In the genomic region with DNA sequence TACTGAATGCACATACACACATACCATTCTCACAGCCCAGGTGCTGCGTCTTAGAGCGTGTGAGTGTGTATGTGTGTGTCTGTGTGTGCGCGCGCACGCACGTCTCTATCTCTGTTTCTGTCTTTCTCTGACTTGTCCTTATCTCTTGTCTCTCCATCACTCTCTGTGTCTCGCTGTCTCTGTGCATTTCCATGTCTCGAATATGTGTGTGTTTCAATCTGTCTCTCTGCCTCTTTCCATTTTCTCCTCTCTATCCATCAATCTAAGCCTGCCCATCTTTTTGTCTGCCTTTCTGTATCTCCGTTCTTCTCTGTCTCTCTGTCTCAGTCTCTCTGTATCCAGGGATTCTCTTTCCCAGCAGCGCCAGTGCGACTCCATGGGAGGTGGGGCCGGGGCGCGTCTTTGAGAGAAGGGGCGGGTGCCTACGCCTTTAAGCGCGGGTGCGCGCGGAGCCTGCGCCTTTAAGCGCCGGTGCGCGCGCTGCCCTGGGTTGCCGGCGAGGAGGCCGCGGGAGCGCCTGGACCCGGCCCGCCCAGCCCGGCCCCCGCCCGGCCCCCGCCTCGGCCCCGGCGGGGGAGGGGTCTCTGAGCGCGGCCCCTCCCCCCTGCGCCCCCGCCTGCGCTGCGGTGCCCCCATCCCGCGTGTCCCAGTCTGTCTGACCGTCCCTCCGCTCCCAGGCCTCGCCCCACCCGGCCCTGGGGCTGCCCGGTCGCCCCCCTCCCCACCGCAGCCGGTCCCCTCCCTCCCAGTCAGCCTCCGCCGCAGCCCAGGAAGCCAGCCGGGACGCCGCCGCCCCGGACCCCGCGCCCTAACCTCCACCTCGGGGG, we compare ENCODE assay signal across 8 cellular contexts. TPM values are rescaled to one million over a fixed set of nuclear protein-coding genes. Genes with fewer than 3 reads are reported as not detected.
DNase-seq lines count a peak whose midpoint lies in the region; ATAC-seq and TF ChIP-seq lines count a peak whose summit lies in the region.

A gene with protein sequence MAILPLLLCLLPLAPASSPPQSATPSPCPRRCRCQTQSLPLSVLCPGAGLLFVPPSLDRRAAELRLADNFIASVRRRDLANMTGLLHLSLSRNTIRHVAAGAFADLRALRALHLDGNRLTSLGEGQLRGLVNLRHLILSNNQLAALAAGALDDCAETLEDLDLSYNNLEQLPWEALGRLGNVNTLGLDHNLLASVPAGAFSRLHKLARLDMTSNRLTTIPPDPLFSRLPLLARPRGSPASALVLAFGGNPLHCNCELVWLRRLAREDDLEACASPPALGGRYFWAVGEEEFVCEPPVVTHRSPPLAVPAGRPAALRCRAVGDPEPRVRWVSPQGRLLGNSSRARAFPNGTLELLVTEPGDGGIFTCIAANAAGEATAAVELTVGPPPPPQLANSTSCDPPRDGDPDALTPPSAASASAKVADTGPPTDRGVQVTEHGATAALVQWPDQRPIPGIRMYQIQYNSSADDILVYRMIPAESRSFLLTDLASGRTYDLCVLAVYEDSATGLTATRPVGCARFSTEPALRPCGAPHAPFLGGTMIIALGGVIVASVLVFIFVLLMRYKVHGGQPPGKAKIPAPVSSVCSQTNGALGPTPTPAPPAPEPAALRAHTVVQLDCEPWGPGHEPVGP (plus strand): TSS at position 464 of the 827 bp plus-strand sequence. CDS start 3,052 bp downstream, outside the sequence.

- CTCF ChIA-PET in CD8-positive, alpha-beta memory T cell (lab: Charles Lee) = interaction anchor here (3.5 kb wide), 1 partner anchor 23 kb away, joined by 13 read pairs; no protein-coding TSS in a partner anchor

- peaks cover 0 to 3% of the 10 kb centered on the region in 2 donors for H3K27me3 Mint-ChIP-seq in CD8-positive, alpha-beta memory T cell
- no peaks in the 10 kb centered on the region for H3K27me3 Mint-ChIP-seq in activated naive CD8-positive, alpha-beta T cell

- DNase-seq in CD8-positive, alpha-beta memory T cell = peak in 4 of 5 donors; percentile 18 to 65 (median 24)
- DNase-seq in Karpas-422 (peak; percentile 85), SHP77 (lab: John Stamatoyannopoulos, UW) (peak; percentile 80 to 89), Right ventricle myocardium inferior (ENCODE audit: missing footprints) (peak; percentile 86), omental fat pad (ENCODE audit: low spot score) (peak; percentile 44), tibial artery (peak; percentile 66 to 84)

- H3K4me1 ChIP-seq in CD8-positive, alpha-beta memory T cell (ENCODE audit: insufficient read depth, low read length) = peaks cover 43% of the 10 kb centered on the region
- H3K4me1 ChIP-seq in Karpas-422 (ENCODE audit: low read length) (peaks cover 38% of the 10 kb centered on the region), tibial artery (peaks cover 0 to 44% (median 36%) of the 10 kb centered on the region in 4 donors)

- ATAC-seq in Right ventricle myocardium inferior (peak; percentile 33), omental fat pad (ENCODE audit: low FRiP score) (peak; percentile 30), HG02938 (IDR thresholded peaks at IDR 0.05; ENCODE audit: unreplicated experiment) (no peak)

- H3K4me3 Mint-ChIP-seq in CD8-positive, alpha-beta memory T cell = peak within 1 kb of the TSS; percentile 85 to 96 (median 93)
- H3K4me3 Mint-ChIP-seq in activated naive CD8-positive, alpha-beta T cell = peak within 1 kb of the TSS; percentile 95

- no peak for TF ChIP-seq CTCF in omental fat pad (IDR thresholded peaks at IDR 0.05)
- no peak for TF ChIP-seq CTCF in tibial artery (IDR thresholded peaks at IDR 0.05)

- peak within 1 kb of the TSS; percentile 6 for H3K27ac ChIP-seq in CD8-positive, alpha-beta memory T cell (ENCODE audit: low read depth, low read length)
- no peak within 1 kb of the TSS for H3K27ac ChIP-seq in Karpas-422 (ENCODE audit: low read length)
- H3K27ac ChIP-seq in tibial artery = peak within 1 kb of the TSS; percentile 91 to 97

- H3K9me3 Mint-ChIP-seq in CD8-positive, alpha-beta memory T cell = no peaks in the 10 kb centered on the region
- H3K9me3 Mint-ChIP-seq in activated naive CD8-positive, alpha-beta T cell (ENCODE audit: low read depth) = no peaks in the 10 kb centered on the region

- no peaks in the 10 kb centered on the region; the same call in 1 of the 2 replicates for H4K20me1 ChIP-seq in Karpas-422 (ENCODE audit: insufficient read depth, low read depth, low read length)

- POLR2A ChIA-PET in CD8-positive, alpha-beta memory T cell (lab: Charles Lee) = no interaction called here

- no peaks in the 10 kb centered on the region for H3K9me2 ChIP-seq in Karpas-422 (replicated peaks; ENCODE audit: insufficient read depth, low read length)

- H3K36me3 Mint-ChIP-seq in CD8-positive, alpha-beta memory T cell = peaks cover 0 to 27% (median 3%) of the 10 kb centered on the region in 3 donors
- no peaks in the 10 kb centered on the region for H3K36me3 Mint-ChIP-seq in activated naive CD8-positive, alpha-beta T cell

- H3K9me3 ChIP-seq in CD8-positive, alpha-beta memory T cell (ENCODE audit: low read length) = no peaks in the 10 kb centered on the region
- H3K9me3 ChIP-seq in Karpas-422 (ENCODE audit: low read length) (no peaks in the 10 kb centered on the region), tibial artery (no peaks in the 10 kb centered on the region)

- peak within 1 kb of the TSS; percentile 64; the same call in 1 of the 2 replicates for H2AFZ ChIP-seq in Karpas-422 (ENCODE audit: low read length)

- H3K27ac Mint-ChIP-seq in CD8-positive, alpha-beta memory T cell = peak within 1 kb of the TSS; percentile 66 to 95 (median 84)
- H3K27ac Mint-ChIP-seq in activated naive CD8-positive, alpha-beta T cell = peak within 1 kb of the TSS; percentile 82

- H3K4me1 Mint-ChIP-seq in CD8-positive, alpha-beta memory T cell = peaks cover 29 to 49% (median 46%) of the 10 kb centered on the region in 3 donors
- peaks cover 40% of the 10 kb centered on the region for H3K4me1 Mint-ChIP-seq in activated naive CD8-positive, alpha-beta T cell (ENCODE audit: low read depth)

- peak within 1 kb of the TSS; percentile 71 for H3K4me3 ChIP-seq in CD8-positive, alpha-beta memory T cell (ENCODE audit: low read length)
- H3K4me3 ChIP-seq in Karpas-422 (ENCODE audit: low read length) (peak within 1 kb of the TSS; percentile 91), tibial artery (peak within 1 kb of the TSS; percentile 84 to 88)

- H3K27me3 ChIP-seq in CD8-positive, alpha-beta memory T cell (ENCODE audit: insufficient read depth, low read length, poor library complexity, severe bottlenecking) = no peaks in the 10 kb centered on the region
- H3K27me3 ChIP-seq in Karpas-422 (ENCODE audit: low read length) (no peaks in the 10 kb centered on the region), tibial artery (no peaks in the 10 kb centered on the region)

- H3K4me2 ChIP-seq in Karpas-422 (ENCODE audit: low read depth, low read length, poor library complexity, severe bottlenecking) = peak within 1 kb of the TSS; percentile 98

- intact Hi-C loops in Right ventricle myocardium inferior (cut with DNase I) = loop anchor here (10.0 kb wide), 1 partner anchor 119 kb away; the partner anchor contains the start of genes THAP8 and WDR62
- intact Hi-C loops in tibial artery (cut with DNase I; ENCODE audit: low total_unique reads) = no loop called here

- no peaks in the 10 kb centered on the region for H3K36me3 ChIP-seq in CD8-positive, alpha-beta memory T cell (ENCODE audit: insufficient read depth, low read length)
- H3K36me3 ChIP-seq in Karpas-422 (ENCODE audit: insufficient read depth, low read length) (no peaks in the 10 kb centered on the region), tibial artery (peaks cover 0 to 28% (median 20%) of the 10 kb centered on the region in 3 donors)

- no peaks in the 10 kb centered on the region for H3K79me2 ChIP-seq in Karpas-422 (ENCODE audit: low read length)

- H3K9ac ChIP-seq in Karpas-422 (ENCODE audit: low read length) = peak within 1 kb of the TSS; percentile 82

RNA-seq across cellular contexts. Expression of the gene that starts here (rescaled TPM):
- 10 to 100 TPM; 12.4 to 12.5 TPM for total RNA-seq in CD8-positive, alpha-beta memory T cell
- polyA plus RNA-seq in CD8-positive, alpha-beta memory T cell = 3.0 TPM
- total RNA-seq in Karpas-422 (2014; rRNA removed; shearing (Covaris generic); ENCODE audit: low replicate concordance) = 3.7 and 3.8 TPM in 2 replicates
- total RNA-seq in Right ventricle myocardium inferior (8.4 TPM), omental fat pad (1 to 10 TPM; 3.2 to 8.7 (median 5.3) TPM)

Comparison
In these comparisons a context has a peak if more than half of its experiments do, and no peak if none do; other contexts are left out.
1. DNase-seq: peak in every context shown above with its lines; median percentile 86 in Right ventricle myocardium inferior; 85 in Karpas-422; 84 in SHP77; 75 in tibial artery; 44 in omental fat pad; 24 in CD8-positive, alpha-beta memory T cell.